8 cellular contexts compared by ENCODE assay signal in genomic region chr17:28228109-28228840, GRCh38.
A peak's percentile ranks its signal among the peaks of the same experiment; 100 is the strongest.
DNase-seq lines count a peak whose midpoint lies in the region; ATAC-seq and TF ChIP-seq lines count a peak whose summit lies in the region.

No MANE protein-coding gene starts in this region.

- H4K20me1 ChIP-seq in mammary epithelial cell (ENCODE audit: insufficient read depth, low read length), result no peaks in the 10 kb centered on the region
- no peaks in the 10 kb centered on the region for H4K20me1 ChIP-seq in OCI-LY7 (ENCODE audit: insufficient read depth, low read length)

- CTCF ChIA-PET in mammary epithelial cell (lab: Charles Lee; ENCODE audit: low non-redundant PET), result interaction anchor here (0.9 kb wide), 1 partner anchor 273 kb away, joined by 3 read pairs; no protein-coding TSS in a partner anchor
- CTCF ChIA-PET in OCI-LY7 (lab: Charles Lee; ENCODE audit: unreplicated experiment), result no interaction called here

- H2AFZ ChIP-seq in mammary epithelial cell (ENCODE audit: low read depth, low read length) (peak overlapping the region; percentile 91), OCI-LY7 (ENCODE audit: low read length) (no peak overlapping the region)

- peak overlapping the region; percentile 65 for H3K4me3 ChIP-seq in HUES64 (ENCODE audit: low read length)
- peak overlapping the region; percentile 38 to 53 (median 49) for H3K4me3 ChIP-seq in mammary epithelial cell (replicated peaks in 1 of 3; ENCODE audit: insufficient read depth in 1 of 3, low read depth in 2 of 3, low read length in 3 of 3)
- H3K4me3 ChIP-seq in tibial nerve, result peak overlapping the region in 2 of 4 donors; percentile 36 to 42
- no peak overlapping the region for H3K4me3 ChIP-seq in OCI-LY7 (ENCODE audit: low read depth, low read length, poor library complexity, severe bottlenecking)

- intact Hi-C loops in mammary epithelial cell (cut with micrococcal nuclease) (no loop called here), OCI-LY7 (cut with micrococcal nuclease; ENCODE audit: unreplicated experiment) (no loop called here)

- H3K9me3 Mint-ChIP-seq in memory B cell, result no peaks in the 10 kb centered on the region

- no peaks in the 10 kb centered on the region for H3K27me3 ChIP-seq in HUES64 (ENCODE audit: insufficient read depth, low read length)
- H3K27me3 ChIP-seq in mammary epithelial cell (ENCODE audit: insufficient read depth, low read length), result no peaks in the 10 kb centered on the region
- peaks cover 0 to 53% of the 10 kb centered on the region in 2 donors for H3K27me3 ChIP-seq in tibial nerve

- no peaks in the 10 kb centered on the region for H3K36me3 Mint-ChIP-seq in memory B cell

- H3K27me3 Mint-ChIP-seq in memory B cell, result peaks cover 30% of the 10 kb centered on the region

- H3K9me3 ChIP-seq in HUES64 (ENCODE audit: insufficient read depth, low read depth, low read length), result no peaks in the 10 kb centered on the region
- H3K9me3 ChIP-seq in mammary epithelial cell (replicated peaks; ENCODE audit: insufficient read depth, low read length), result no peaks in the 10 kb centered on the region
- H3K9me3 ChIP-seq in tibial nerve, result no peaks in the 10 kb centered on the region
- no peaks in the 10 kb centered on the region for H3K9me3 ChIP-seq in OCI-LY7 (ENCODE audit: low read length)

- H3K27ac ChIP-seq in HUES64 (ENCODE audit: low read depth, low read length), result peak overlapping the region; percentile 85
- H3K27ac ChIP-seq in mammary epithelial cell (ENCODE audit: insufficient read depth, low read depth, low read length), result no peak overlapping the region
- H3K27ac ChIP-seq in tibial nerve, result no peak overlapping the region
- no peak overlapping the region for H3K27ac ChIP-seq in OCI-LY7 (ENCODE audit: low read depth, low read length, poor library complexity, severe bottlenecking)

- H3K4me1 Mint-ChIP-seq in memory B cell, result peaks cover 4% of the 10 kb centered on the region

- WGBS in HUES64, result 6% methylated on average over 21 of the region's 22 CpGs
- 29% methylated on average over 10 of the region's 22 CpGs for WGBS in mammary epithelial cell (ENCODE audit: low coverage, missing lambda C conversion rate)
- WGBS in tibial nerve, 2 donors, result 12 to 14% methylated on average over 22 of the region's 22 CpGs

- H3K9ac ChIP-seq in HUES64 (ENCODE audit: low read depth, low read length) (peak overlapping the region; percentile 76), mammary epithelial cell (ENCODE audit: insufficient read depth, low read length) (peak overlapping the region; percentile 30)

- no peaks in the 10 kb centered on the region for H3K9me2 ChIP-seq in OCI-LY7 (ENCODE audit: insufficient read depth, low read length)

- H3K4me2 ChIP-seq in mammary epithelial cell (ENCODE audit: insufficient read depth, low read depth, low read length), result peak overlapping the region; percentile 91
- no peak overlapping the region for H3K4me2 ChIP-seq in OCI-LY7 (ENCODE audit: low read length)

- no peak for TF ChIP-seq EP300 in tibial nerve (IDR thresholded peaks at IDR 0.05)

- dilution Hi-C loops in mammary epithelial cell (cut with HindIII; ENCODE audit: low sequenced_read_pairs), result loop anchor here (10.0 kb wide), 1 partner anchor 157 kb away; no protein-coding TSS in a partner anchor

- TF ChIP-seq POLR2A in tibial nerve (IDR thresholded peaks at IDR 0.05), result no peak

- in situ Hi-C loops in mammary epithelial cell (cut with MboI; ENCODE audit: low sequenced_read_pairs in 2 of 2), result loop anchor here in 1 of 2 donors (10.0 kb wide), 1 partner anchor 267 kb away; no protein-coding TSS in a partner anchor

- no peaks in the 10 kb centered on the region for H3K79me2 ChIP-seq in mammary epithelial cell (ENCODE audit: insufficient read depth, low read length)
- H3K79me2 ChIP-seq in OCI-LY7 (ENCODE audit: insufficient read depth, low read depth, low read length), result no peaks in the 10 kb centered on the region

- POLR2A ChIA-PET in OCI-LY7 (lab: Charles Lee), result no interaction called here

- BruUV-seq in mammary epithelial cell (replicated peaks; lab: Mats Ljungman, UMichigan), result no TSS peak
- BruUV-seq in OCI-LY7 (replicated peaks; lab: Mats Ljungman, UMichigan), result no TSS peak

- H3K27ac Mint-ChIP-seq in memory B cell, result no peak overlapping the region

- ATAC-seq in memory B cell (ENCODE audit: low read depth) (no peak), GM19023 (IDR thresholded peaks at IDR 0.05; ENCODE audit: unreplicated experiment) (no peak)

- TF ChIP-seq CTCF in mammary epithelial cell (conservative IDR thresholded peaks at IDR 0.05 in 1 of 2, IDR thresholded peaks at IDR 0.05 in 1 of 2; ENCODE audit: extremely low read depth in 1 of 2, insufficient read depth in 1 of 2, low read depth in 1 of 2, low read length in 2 of 2), result peak; percentile 29 to 36
- TF ChIP-seq CTCF in tibial nerve (IDR thresholded peaks at IDR 0.05), result no peak
- TF ChIP-seq CTCF in OCI-LY7 (conservative IDR thresholded peaks at IDR 0.05; ENCODE audit: low read length), result no peak

- peak; percentile 65 for DNase-seq in 8988T
- no peak for DNase-seq in mammary epithelial cell
- no peak for DNase-seq in memory B cell (ENCODE audit: low spot score in 2 of 2)
- DNase-seq in globus pallidus (ENCODE audit: low spot score), result no peak
- no peak for DNase-seq in tibial nerve (ENCODE audit: low spot score in 2 of 2)
- no peak for DNase-seq in OCI-LY7 (ENCODE audit: low spot score)

- H3K36me3 ChIP-seq in HUES64 (ENCODE audit: insufficient read depth, low read length) (no peaks in the 10 kb centered on the region), mammary epithelial cell (ENCODE audit: insufficient read depth, low read length) (no peaks in the 10 kb centered on the region), tibial nerve (no peaks in the 10 kb centered on the region), OCI-LY7 (ENCODE audit: insufficient read depth, low read length) (no peaks in the 10 kb centered on the region)

- H3K4me3 Mint-ChIP-seq in memory B cell, result peak overlapping the region; percentile 63

- H3K4me1 ChIP-seq in HUES64 (ENCODE audit: insufficient read depth, low read length) (peaks cover 6% of the 10 kb centered on the region; the same call in 1 of the 2 replicates), mammary epithelial cell (ENCODE audit: insufficient read depth, low read length) (peaks cover 18% of the 10 kb centered on the region), tibial nerve (peaks cover 0 to 13% (median 11%) of the 10 kb centered on the region in 4 donors), OCI-LY7 (ENCODE audit: insufficient read depth, low read length, poor library complexity, severe bottlenecking) (no peaks in the 10 kb centered on the region)

Comparison
In these comparisons a context has a peak if more than half of its experiments do, and no peak if none do; other contexts are left out.
1. CTCF ChIP-seq: peak in mammary epithelial cell (2 of 2); none in tibial nerve (0 of 5) and OCI-LY7 (single experiment).